Comparison of ENCODE assay signal across 8 cellular contexts in the genomic region with DNA sequence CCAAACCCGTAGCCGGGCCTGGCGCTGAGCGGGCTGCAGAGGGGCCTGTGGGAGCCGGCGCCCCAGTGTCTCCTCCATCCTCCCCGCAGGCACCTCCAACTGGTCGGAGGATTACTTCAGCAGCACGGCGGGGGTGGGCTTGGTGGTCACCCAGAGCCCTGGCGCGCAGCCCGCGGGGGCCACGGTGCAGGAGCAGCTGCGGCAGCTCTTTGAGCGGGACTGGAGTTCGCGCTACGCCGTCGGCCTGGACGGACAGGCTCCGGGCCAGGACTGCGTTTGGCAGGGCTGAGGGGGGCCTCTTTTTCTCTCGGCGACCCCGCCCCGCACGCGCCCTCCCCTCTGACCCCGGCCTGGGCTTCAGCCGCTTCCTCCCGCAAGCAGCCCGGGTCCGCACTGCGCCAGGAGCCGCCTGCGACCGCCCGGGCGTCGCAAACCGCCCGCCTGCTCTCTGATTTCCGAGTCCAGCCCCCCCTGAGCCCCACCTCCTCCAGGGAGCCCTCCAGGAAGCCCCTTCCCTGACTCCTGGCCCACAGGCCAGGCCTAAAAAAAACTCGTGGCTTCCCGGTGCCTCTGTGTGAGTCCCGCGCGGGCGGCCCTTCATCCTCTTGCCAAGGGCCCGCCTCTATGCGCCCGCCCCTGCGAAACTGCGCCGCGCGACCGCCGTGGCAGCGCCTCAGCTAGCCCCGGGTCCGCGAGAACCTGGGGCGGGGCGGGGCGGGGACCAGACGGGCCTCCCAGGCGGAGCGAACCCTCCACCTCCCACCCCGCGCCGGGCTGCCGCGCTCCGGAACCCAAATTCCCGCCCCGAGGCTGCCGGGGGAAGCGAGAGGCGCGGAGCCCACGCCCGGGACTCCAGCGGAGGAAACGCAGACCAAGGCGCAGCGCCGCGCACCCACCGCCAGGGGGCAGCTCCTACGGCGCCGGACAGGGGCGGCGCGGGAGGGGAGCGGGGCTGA. TPM values are rescaled to one million over a fixed set of nuclear protein-coding genes. Genes with fewer than 3 reads are reported as not detected.
DNase-seq lines count a peak whose midpoint lies in the region; ATAC-seq and TF ChIP-seq lines count a peak whose summit lies in the region.

No MANE protein-coding gene starts in this region.

- H3K36me3 Mint-ChIP-seq in activated CD8-positive, alpha-beta T cell treated with anti-CD3 and anti-CD28 coated beads for 36 hours (ENCODE audit: low read depth), result no peaks in the 10 kb centered on the region

- peaks cover 11% of the 10 kb centered on the region for H3K27me3 Mint-ChIP-seq in activated CD8-positive, alpha-beta T cell treated with anti-CD3 and anti-CD28 coated beads for 36 hours

- H3K4me3 Mint-ChIP-seq in activated CD8-positive, alpha-beta T cell treated with anti-CD3 and anti-CD28 coated beads for 36 hours, result peak overlapping the region; percentile 48

- H3K27ac Mint-ChIP-seq in activated CD8-positive, alpha-beta T cell treated with anti-CD3 and anti-CD28 coated beads for 36 hours, result no peak overlapping the region

- intact Hi-C loops in activated CD8-positive, alpha-beta T cell treated with anti-CD3 and anti-CD28 coated beads for 36 hours (cut with micrococcal nuclease), result no loop called here

- TF ChIP-seq CTCF in activated CD8-positive, alpha-beta T cell treated with anti-CD3 and anti-CD28 coated beads for 36 hours (IDR thresholded peaks at IDR 0.05), result peak; percentile 71

- CTCF ChIA-PET in activated CD8-positive, alpha-beta T cell treated with anti-CD3 and anti-CD28 coated beads for 36 hours (lab: Charles Lee), result interaction anchor here (1.2 kb wide), 2 partner anchors 31 to 113 kb away, joined by 3 to 4 read pairs; no protein-coding TSS in a partner anchor

- no peaks in the 10 kb centered on the region for H3K9me3 Mint-ChIP-seq in activated CD8-positive, alpha-beta T cell treated with anti-CD3 and anti-CD28 coated beads for 36 hours

- peak; percentile 75 for DNase-seq in DMS79 treated with DMSO at 0.1 percent for 48 hours (lab: John Stamatoyannopoulos, UW)
- DNase-seq in NCI-H748 (lab: John Stamatoyannopoulos, UW; ENCODE audit: unreplicated experiment), result peak; percentile 87
- peak; percentile 85 for DNase-seq in activated CD8-positive, alpha-beta T cell treated with anti-CD3 and anti-CD28 coated beads for 36 hours
- DNase-seq in effector CD8-positive, alpha-beta T cell (lab: John Stamatoyannopoulos, UW), result peak; percentile 75
- DNase-seq in medulla oblongata (ENCODE audit: extremely low spot score), result peak; percentile 72
- DNase-seq in stimulated activated CD4-positive, alpha-beta T cell treated with anti-CD3 and anti-CD28 coated beads, TNF-alpha, amount 100 ng/mL, for 48 hours (ENCODE audit: low read depth in 3 of 3), result peak; percentile 79 to 86 (median 84)

- no peaks in the 10 kb centered on the region for H3K4me1 Mint-ChIP-seq in activated CD8-positive, alpha-beta T cell treated with anti-CD3 and anti-CD28 coated beads for 36 hours (ENCODE audit: low read depth)

- POLR2A ChIA-PET in activated CD8-positive, alpha-beta T cell treated with anti-CD3 and anti-CD28 coated beads for 36 hours (lab: Charles Lee), result no interaction called here

- ATAC-seq in HG03135 (IDR thresholded peaks at IDR 0.05; ENCODE audit: unreplicated experiment), result peak; percentile 73
- peak; percentile 97 for ATAC-seq in activated CD8-positive, alpha-beta T cell treated with anti-CD3 and anti-CD28 coated beads for 36 hours
- no peak for ATAC-seq in HG03039 (IDR thresholded peaks at IDR 0.05; ENCODE audit: unreplicated experiment)

RNA-seq across cellular contexts. Expression of gene PLD4, which starts 8.3 kb away (rescaled TPM):
- not detected for total RNA-seq in activated CD8-positive, alpha-beta T cell treated with anti-CD3 and anti-CD28 coated beads for 36 hours

RNA-seq across cellular contexts. Expression of gene AHNAK2, which starts 45.2 kb away (rescaled TPM):
- under 1 TPM in 1 of 2 experiments, not detected in 1; 0.02 TPM for total RNA-seq in activated CD8-positive, alpha-beta T cell treated with anti-CD3 and anti-CD28 coated beads for 36 hours

RNA-seq across cellular contexts. Expression of gene CLBA1, which starts 52.6 kb away (rescaled TPM):
- total RNA-seq in activated CD8-positive, alpha-beta T cell treated with anti-CD3 and anti-CD28 coated beads for 36 hours, result under 1 TPM; 0.47 to 0.67 TPM
